22 cellular contexts compared by ENCODE assay signal in genomic region chr4:184722798-184723197, GRCh38. TPM values are rescaled to one million over a fixed set of nuclear protein-coding genes. Genes with fewer than 3 reads are reported as not detected.
DNase-seq lines count a peak whose midpoint lies in the region; ATAC-seq and TF ChIP-seq lines count a peak whose summit lies in the region.
"Had no signal": no experiment of that assay in that cellular context is flagged by ENCODE, and none has a peak within 500 bp of the region (broad histone marks: within the 10 kb centered on the region; RNA-seq: fewer than 3 reads in every experiment).

No MANE protein-coding gene starts in this region.

- peaks cover 15% of the 10 kb centered on the region for H3K79me2 ChIP-seq in HCT116 (ENCODE audit: insufficient read depth, low read length)

- no peaks in the 10 kb centered on the region for H3K9me3 ChIP-seq in HCT116 (ENCODE audit: control insufficient read depth in 1 of 2, insufficient read depth in 1 of 2, low read depth in 1 of 2, low read length in 2 of 2)
- H3K9me3 ChIP-seq: adrenal gland, neutrophil had no signal

- H2AFZ ChIP-seq in HCT116 (ENCODE audit: low read depth, low read length, poor library complexity, severe bottlenecking) = no peak overlapping the region

- peaks cover 0 to 5% of the 10 kb centered on the region in 2 experiments; a peak in 1 of 4 replicates for H3K36me3 ChIP-seq in HCT116 (ENCODE audit: control insufficient read depth in 1 of 2, insufficient read depth in 2 of 2, low read length in 2 of 2)
- H3K36me3 ChIP-seq: adrenal gland, neutrophil had no signal

- no peaks in the 10 kb centered on the region for H4K20me1 ChIP-seq in HCT116 (ENCODE audit: insufficient read depth)

- no peak overlapping the region for H3K27ac ChIP-seq in C4-2B
- H3K27ac ChIP-seq in HCT116 (ENCODE audit: low read depth, low read length) = no peak overlapping the region
- H3K27ac ChIP-seq in RWPE1 = no peak overlapping the region
- H3K27ac ChIP-seq: adrenal gland, epithelial cell of prostate, heart left ventricle, HL-60, neutrophil had no signal

- TF ChIP-seq CTCF in C4-2B (conservative IDR thresholded peaks at IDR 0.05) = peak; percentile 32; the same call in 1 of the 2 replicates
- TF ChIP-seq CTCF in HCT116 (IDR thresholded peaks at IDR 0.05 in 2 of 3, conservative IDR thresholded peaks at IDR 0.05 in 1 of 3; ENCODE audit: borderline replicate concordance in 1 of 3, insufficient read depth in 1 of 3, low read depth in 2 of 3, low read length in 2 of 3) = peak in 1 of 3 experiments; percentile 4; a peak in 1 of 6 replicates
- TF ChIP-seq CTCF in RWPE1 (conservative IDR thresholded peaks at IDR 0.05; ENCODE audit: low read depth) = 0 out of 2 replicates have a peak, but pooled peaks have one; percentile 5
- TF ChIP-seq CTCF in epithelial cell of esophagus (IDR thresholded peaks at IDR 0.05; ENCODE audit: insufficient read depth, low read depth, low read length, missing control alignments) = peak; percentile 35

- intact Hi-C loops in HCT116 (cut with micrococcal nuclease) = no loop called here
- intact Hi-C loops in sciatic nerve (cut with DNase I) = no loop called here

- no peak for TF ChIP-seq POLR2A in HCT116 (IDR thresholded peaks at IDR 0.05; ENCODE audit: borderline replicate concordance, extremely low read depth, insufficient read depth, insufficient read length)

- H3K9ac ChIP-seq in HCT116 (ENCODE audit: low read length) = no peak overlapping the region

- no peak overlapping the region for H3K4me2 ChIP-seq in HCT116 (ENCODE audit: low read length)

- no peaks in the 10 kb centered on the region for H3K9me2 ChIP-seq in HCT116 (ENCODE audit: insufficient read depth)

- no TSS peak for BruUV-seq in HCT116 (replicated peaks; lab: Mats Ljungman, UMichigan)

- no peak for TF ChIP-seq RAD21 in HCT116 (IDR thresholded peaks at IDR 0.05; ENCODE audit: low read depth)

- no peak for DNase-seq in HCT116 (ENCODE audit: low read depth, low spot score)
- DNase-seq in RWPE1 (ENCODE audit: low spot score) = no peak
- DNase-seq in epithelial cell of esophagus (ENCODE audit: low read depth) = peak; percentile 10
- DNase-seq in sciatic nerve (ENCODE audit: low spot score) = no peak
- DNase-seq in ACHN = no peak
- no peak for DNase-seq in activated T-cell treated with anti-CD3 and anti-CD28 coated beads, Interleukin-2, amount 50 U/mL, for 1 hour
- DNase-seq: adrenal gland; AML-193; cerebellar nuclear complex; heart left ventricle; islet precursor cell; Karpas-422; NCI-H1694 treated with DMSO at 0.1 percent for 48 hours; NCI-H526 treated with DMSO at 0.1 percent for 48 hours; stimulated activated naive CD4-positive, alpha-beta T cell; T-cell had no signal

- CTCF ChIA-PET in HCT116 (lab: Charles Lee) = no interaction called here
- CTCF ChIA-PET in RWPE1 (lab: Yijun Ruan, JAX) = no interaction called here

- H3K4me1 ChIP-seq in HCT116 (ENCODE audit: control insufficient read depth in 1 of 2, insufficient read depth in 2 of 2, low read length in 2 of 2) = no peaks in the 10 kb centered on the region
- H3K4me1 ChIP-seq: adrenal gland had no signal

- in situ Hi-C loops in ACHN (cut with HindIII; ENCODE audit: low pct_ligation_motif_present, low pct_unique_long_range_greater_than_20kb, low sequenced_read_pairs) = no loop called here

- no peaks in the 10 kb centered on the region for H3K27me3 ChIP-seq in HCT116 (ENCODE audit: insufficient read depth, low read length)
- H3K27me3 ChIP-seq: adrenal gland, heart left ventricle, neutrophil had no signal

- no peak overlapping the region for H3K4me3 ChIP-seq in HCT116 (replicated peaks in 1 of 2; ENCODE audit: low read depth in 1 of 2, low read length in 2 of 2)
- no peak overlapping the region for H3K4me3 ChIP-seq in epithelial cell of esophagus (ENCODE audit: low read length)
- H3K4me3 ChIP-seq: adrenal gland, heart left ventricle had no signal

- ATAC-seq in HCT116 = peak; percentile 49; the same call in 1 of the 2 replicates
- no peak for ATAC-seq in sciatic nerve
- ATAC-seq in GM19035 (IDR thresholded peaks at IDR 0.05; ENCODE audit: unreplicated experiment) = no peak
- ATAC-seq: activated CD4-positive, CD25-positive, alpha-beta regulatory T cell treated with anti-CD3 and anti-CD28 coated beads, Interleukin-2, amount 50 U/mL, for 24 hours; heart left ventricle; T-cell had no signal

- POLR2A ChIA-PET in HCT116 (lab: Charles Lee) (no interaction called here), RWPE1 (lab: Yijun Ruan, JAX; ENCODE audit: low non-redundant PET) (no interaction called here)

- RAD21 ChIA-PET in HCT116 (lab: Charles Lee; ENCODE audit: low non-redundant PET in 1 of 2, low total read pairs in 2 of 2, uncharacterized antibody in 2 of 2, unreplicated experiment in 2 of 2) = interaction anchor here in 1 of 2 experiments (0.6 kb wide), 1 partner anchor 11 kb away, joined by 3 read pairs; no protein-coding TSS in a partner anchor

TF ChIP-seq in HCT116, 20 proteins besides CTCF, POLR2A, EP300 and RAD21:
- no peak for TF ChIP-seq TCF7L2 (IDR thresholded peaks at IDR 0.05; ENCODE audit: borderline replicate concordance, extremely low read depth, insufficient read depth, insufficient read length)
- no peak for TF ChIP-seq SRF (IDR thresholded peaks at IDR 0.05; ENCODE audit: low read depth)
- TF ChIP-seq, protein P1, sequence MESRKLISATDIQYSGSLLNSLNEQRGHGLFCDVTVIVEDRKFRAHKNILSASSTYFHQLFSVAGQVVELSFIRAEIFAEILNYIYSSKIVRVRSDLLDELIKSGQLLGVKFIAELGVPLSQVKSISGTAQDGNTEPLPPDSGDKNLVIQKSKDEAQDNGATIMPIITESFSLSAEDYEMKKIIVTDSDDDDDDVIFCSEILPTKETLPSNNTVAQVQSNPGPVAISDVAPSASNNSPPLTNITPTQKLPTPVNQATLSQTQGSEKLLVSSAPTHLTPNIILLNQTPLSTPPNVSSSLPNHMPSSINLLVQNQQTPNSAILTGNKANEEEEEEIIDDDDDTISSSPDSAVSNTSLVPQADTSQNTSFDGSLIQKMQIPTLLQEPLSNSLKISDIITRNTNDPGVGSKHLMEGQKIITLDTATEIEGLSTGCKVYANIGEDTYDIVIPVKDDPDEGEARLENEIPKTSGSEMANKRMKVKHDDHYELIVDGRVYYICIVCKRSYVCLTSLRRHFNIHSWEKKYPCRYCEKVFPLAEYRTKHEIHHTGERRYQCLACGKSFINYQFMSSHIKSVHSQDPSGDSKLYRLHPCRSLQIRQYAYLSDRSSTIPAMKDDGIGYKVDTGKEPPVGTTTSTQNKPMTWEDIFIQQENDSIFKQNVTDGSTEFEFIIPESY (IDR thresholded peaks at IDR 0.05; ENCODE audit: extremely low read depth, insufficient replicate concordance, low read length) = no peak
- no peak for TF ChIP-seq ZNF274 (IDR thresholded peaks at IDR 0.05; ENCODE audit: low read depth, low read length)
- TF ChIP-seq FOSL1 (IDR thresholded peaks at IDR 0.05; ENCODE audit: low read depth) = no peak
- no peak for TF ChIP-seq EZH2phosphoT487 (IDR thresholded peaks at IDR 0.05; ENCODE audit: borderline replicate concordance)
- no peak for TF ChIP-seq CEBPB (IDR thresholded peaks at IDR 0.05; ENCODE audit: low read depth)
- no peak for TF ChIP-seq YY1 (IDR thresholded peaks at IDR 0.05; ENCODE audit: extremely low read depth, insufficient replicate concordance, low read depth, low read length)
- TF ChIP-seq ZFX (IDR thresholded peaks at IDR 0.05) = no peak
- TF ChIP-seq POLR2AphosphoS5 (IDR thresholded peaks at IDR 0.05; ENCODE audit: low read depth, low read length) = no peak
- no peak for TF ChIP-seq SIN3A (IDR thresholded peaks at IDR 0.05; ENCODE audit: low read depth)
- no peak for TF ChIP-seq JUND (IDR thresholded peaks at IDR 0.05)
- TF ChIP-seq SP1 (IDR thresholded peaks at IDR 0.05; ENCODE audit: low read depth) = no peak
- no peak for TF ChIP-seq ATF3 (IDR thresholded peaks at IDR 0.05)
- TF ChIP-seq ELF1 (IDR thresholded peaks at IDR 0.05; ENCODE audit: borderline replicate concordance, low read depth) = no peak
- no peak for TF ChIP-seq EGR1 (IDR thresholded peaks at IDR 0.05; ENCODE audit: low read depth)
- TF ChIP-seq REST (IDR thresholded peaks at IDR 0.05; ENCODE audit: low read depth) = no peak
- no peak for TF ChIP-seq MAX (IDR thresholded peaks at IDR 0.05)

RNA-seq across cellular contexts. Expression of gene CENPU, which starts 11.1 kb away (rescaled TPM):
- total RNA-seq in HCT116 (2021; ENCODE audit: unreplicated experiment) (28.2 TPM), sciatic nerve (1.7 TPM)
- polyA plus RNA-seq in HCT116 (2012) = 8.3 and 11.7 TPM in 2 replicates

Comparison
In these comparisons a context has a peak if more than half of its experiments do, and no peak if none do; other contexts are left out.
1. RNA of gene CENPU, which starts 11.1 kb away (total RNA-seq): 28.2 TPM in HCT116 (single experiment); 1.7 TPM in sciatic nerve (single experiment); every median in the first group is over 10 times any median in the second.